Comparison of ENCODE assay signal across 1 cellular context in the genomic region with DNA sequence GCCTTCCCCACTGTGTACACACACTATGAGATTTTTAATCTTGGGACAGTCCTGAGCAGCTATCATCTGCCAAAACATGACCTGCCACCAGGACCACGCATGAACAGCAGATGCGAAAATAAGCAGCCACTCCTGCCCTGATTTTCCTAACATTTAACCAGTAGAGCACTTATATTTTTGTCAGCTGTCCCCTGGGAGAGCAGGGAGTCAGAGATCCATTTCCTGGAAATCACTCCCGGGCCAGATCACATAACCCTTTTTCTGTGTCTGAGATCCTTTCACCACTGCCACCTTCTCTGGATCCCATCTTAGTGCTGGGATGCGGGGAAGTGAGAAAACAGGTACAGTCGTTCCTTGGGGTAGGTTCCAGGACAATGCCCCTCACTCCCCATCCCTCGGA.
TF ChIP-seq lines count a peak whose summit lies in the region.

No MANE protein-coding gene starts in this region.

TF ChIP-seq in HepG2, 621 proteins besides CTCF, POLR2A, EP300 and RAD21:
- no peak for TF ChIP-seq JDP2 (CRISPR knock-in tag; IDR thresholded peaks at IDR 0.05; ENCODE audit: borderline replicate concordance)
- TF ChIP-seq, protein P1, sequence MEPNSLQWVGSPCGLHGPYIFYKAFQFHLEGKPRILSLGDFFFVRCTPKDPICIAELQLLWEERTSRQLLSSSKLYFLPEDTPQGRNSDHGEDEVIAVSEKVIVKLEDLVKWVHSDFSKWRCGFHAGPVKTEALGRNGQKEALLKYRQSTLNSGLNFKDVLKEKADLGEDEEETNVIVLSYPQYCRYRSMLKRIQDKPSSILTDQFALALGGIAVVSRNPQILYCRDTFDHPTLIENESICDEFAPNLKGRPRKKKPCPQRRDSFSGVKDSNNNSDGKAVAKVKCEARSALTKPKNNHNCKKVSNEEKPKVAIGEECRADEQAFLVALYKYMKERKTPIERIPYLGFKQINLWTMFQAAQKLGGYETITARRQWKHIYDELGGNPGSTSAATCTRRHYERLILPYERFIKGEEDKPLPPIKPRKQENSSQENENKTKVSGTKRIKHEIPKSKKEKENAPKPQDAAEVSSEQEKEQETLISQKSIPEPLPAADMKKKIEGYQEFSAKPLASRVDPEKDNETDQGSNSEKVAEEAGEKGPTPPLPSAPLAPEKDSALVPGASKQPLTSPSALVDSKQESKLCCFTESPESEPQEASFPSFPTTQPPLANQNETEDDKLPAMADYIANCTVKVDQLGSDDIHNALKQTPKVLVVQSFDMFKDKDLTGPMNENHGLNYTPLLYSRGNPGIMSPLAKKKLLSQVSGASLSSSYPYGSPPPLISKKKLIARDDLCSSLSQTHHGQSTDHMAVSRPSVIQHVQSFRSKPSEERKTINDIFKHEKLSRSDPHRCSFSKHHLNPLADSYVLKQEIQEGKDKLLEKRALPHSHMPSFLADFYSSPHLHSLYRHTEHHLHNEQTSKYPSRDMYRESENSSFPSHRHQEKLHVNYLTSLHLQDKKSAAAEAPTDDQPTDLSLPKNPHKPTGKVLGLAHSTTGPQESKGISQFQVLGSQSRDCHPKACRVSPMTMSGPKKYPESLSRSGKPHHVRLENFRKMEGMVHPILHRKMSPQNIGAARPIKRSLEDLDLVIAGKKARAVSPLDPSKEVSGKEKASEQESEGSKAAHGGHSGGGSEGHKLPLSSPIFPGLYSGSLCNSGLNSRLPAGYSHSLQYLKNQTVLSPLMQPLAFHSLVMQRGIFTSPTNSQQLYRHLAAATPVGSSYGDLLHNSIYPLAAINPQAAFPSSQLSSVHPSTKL (CRISPR knock-in tag; IDR thresholded peaks at IDR 0.05) = no peak
- TF ChIP-seq ATF1 (CRISPR knock-in tag; IDR thresholded peaks at IDR 0.05) = no peak
- TF ChIP-seq BORCS8-MEF2B (CRISPR knock-in tag; IDR thresholded peaks at IDR 0.05) = no peak
- TF ChIP-seq ZNF841 (CRISPR knock-in tag; IDR thresholded peaks at IDR 0.05; ENCODE audit: borderline replicate concordance) = no peak
- TF ChIP-seq FOXK2 (IDR thresholded peaks at IDR 0.05) = no peak
- TF ChIP-seq SP4 (CRISPR knock-in tag; IDR thresholded peaks at IDR 0.05) = no peak
- TF ChIP-seq RFX5 (IDR thresholded peaks at IDR 0.05; ENCODE audit: low read depth, low read length) = no peak
- TF ChIP-seq KDM5B (CRISPR knock-in tag; IDR thresholded peaks at IDR 0.05; ENCODE audit: borderline replicate concordance) = no peak
- no peak for TF ChIP-seq EEA1 (CRISPR knock-in tag; IDR thresholded peaks at IDR 0.05; ENCODE audit: borderline replicate concordance)
- TF ChIP-seq ZNF260 (CRISPR knock-in tag; IDR thresholded peaks at IDR 0.05; ENCODE audit: borderline replicate concordance, low read depth) = no peak
- no peak for TF ChIP-seq ATF7-NPFF (CRISPR knock-in tag; IDR thresholded peaks at IDR 0.05; ENCODE audit: low read depth)
- TF ChIP-seq ZNF496 (CRISPR knock-in tag; IDR thresholded peaks at IDR 0.05; ENCODE audit: insufficient replicate concordance) = no peak
- no peak for TF ChIP-seq TP53 (CRISPR knock-in tag; conservative IDR thresholded peaks at IDR 0.05)
- no peak for TF ChIP-seq ZNF557 (CRISPR knock-in tag; IDR thresholded peaks at IDR 0.05)
TF ChIP-seq in HepG2: peak in this region for 0.
